ENCODE assay signal across 1 cellular context in the genomic region with DNA sequence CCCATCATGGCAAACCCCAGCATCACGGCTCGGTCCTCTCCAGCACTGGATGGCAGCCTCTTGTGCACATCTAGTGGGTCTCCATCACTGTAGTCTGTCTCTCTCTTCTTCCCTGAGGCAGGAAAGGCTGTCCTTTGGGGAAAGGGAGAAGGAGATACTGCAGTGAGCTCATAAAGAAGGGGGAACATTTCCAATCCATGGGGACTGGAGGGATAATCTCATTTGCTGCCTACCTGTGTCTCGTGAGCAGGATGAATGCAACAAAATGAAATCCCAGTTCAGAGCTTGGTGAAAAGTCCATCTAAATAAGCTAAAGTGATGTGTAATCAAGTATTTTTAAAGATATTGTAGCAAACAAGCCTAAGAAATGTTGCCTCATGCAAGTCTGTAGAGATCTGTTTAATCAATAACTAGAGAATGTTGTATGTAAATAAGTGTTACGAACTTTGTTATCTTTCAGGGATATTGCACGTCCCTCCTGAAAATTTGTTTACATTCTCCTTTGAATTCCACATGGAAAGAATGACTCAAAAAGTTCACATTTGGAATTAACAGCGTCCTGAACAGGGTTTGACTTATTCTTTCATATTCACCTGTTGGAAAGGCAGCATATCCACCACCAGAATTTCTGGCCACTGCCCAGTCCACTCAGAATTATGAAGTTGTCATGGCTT.
TF ChIP-seq lines count a peak whose summit lies in the region.

A gene with protein sequence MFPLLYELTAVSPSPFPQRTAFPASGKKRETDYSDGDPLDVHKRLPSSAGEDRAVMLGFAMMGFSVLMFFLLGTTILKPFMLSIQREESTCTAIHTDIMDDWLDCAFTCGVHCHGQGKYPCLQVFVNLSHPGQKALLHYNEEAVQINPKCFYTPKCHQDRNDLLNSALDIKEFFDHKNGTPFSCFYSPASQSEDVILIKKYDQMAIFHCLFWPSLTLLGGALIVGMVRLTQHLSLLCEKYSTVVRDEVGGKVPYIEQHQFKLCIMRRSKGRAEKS (minus strand): TSS at position 312 of the 674 bp plus-strand sequence. CDS start 124 bp downstream, at position 188.

TF ChIP-seq in HepG2, 621 proteins besides CTCF, POLR2A, EP300 and RAD21 (continued from another document):
- TF ChIP-seq, protein P1, sequence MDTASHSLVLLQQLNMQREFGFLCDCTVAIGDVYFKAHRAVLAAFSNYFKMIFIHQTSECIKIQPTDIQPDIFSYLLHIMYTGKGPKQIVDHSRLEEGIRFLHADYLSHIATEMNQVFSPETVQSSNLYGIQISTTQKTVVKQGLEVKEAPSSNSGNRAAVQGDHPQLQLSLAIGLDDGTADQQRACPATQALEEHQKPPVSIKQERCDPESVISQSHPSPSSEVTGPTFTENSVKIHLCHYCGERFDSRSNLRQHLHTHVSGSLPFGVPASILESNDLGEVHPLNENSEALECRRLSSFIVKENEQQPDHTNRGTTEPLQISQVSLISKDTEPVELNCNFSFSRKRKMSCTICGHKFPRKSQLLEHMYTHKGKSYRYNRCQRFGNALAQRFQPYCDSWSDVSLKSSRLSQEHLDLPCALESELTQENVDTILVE (CRISPR knock-in tag; IDR thresholded peaks at IDR 0.05) = peak; percentile 72
- TF ChIP-seq KDM4B (CRISPR knock-in tag; IDR thresholded peaks at IDR 0.05) (no peak), ZNF260 (CRISPR knock-in tag; IDR thresholded peaks at IDR 0.05; ENCODE audit: borderline replicate concordance, low read depth) (no peak), NR3C1 (CRISPR knock-in tag; IDR thresholded peaks at IDR 0.05) (no peak), HNRNPL (IDR thresholded peaks at IDR 0.05; ENCODE audit: low read depth, low read length) (no peak), ZNF839 (CRISPR knock-in tag; IDR thresholded peaks at IDR 0.05; ENCODE audit: borderline replicate concordance) (no peak), ZNF33A (CRISPR knock-in tag; IDR thresholded peaks at IDR 0.05; ENCODE audit: borderline replicate concordance) (no peak; the same call in 1 of the 2 replicates), ZZZ3 (CRISPR knock-in tag; IDR thresholded peaks at IDR 0.05; ENCODE audit: borderline replicate concordance) (no peak), RBFOX2 (IDR thresholded peaks at IDR 0.05; ENCODE audit: low read depth, low read length) (no peak), ZKSCAN5 (CRISPR knock-in tag; IDR thresholded peaks at IDR 0.05) (no peak), FOXP1 (IDR thresholded peaks at IDR 0.05) (peak; percentile 85), FOXP1 (CRISPR knock-in tag; IDR thresholded peaks at IDR 0.05) (peak; percentile 94), SNRNP70 (IDR thresholded peaks at IDR 0.05; ENCODE audit: low read depth, low read length) (no peak), RELA (CRISPR knock-in tag; IDR thresholded peaks at IDR 0.05) (no peak), KDM5A (IDR thresholded peaks at IDR 0.05; ENCODE audit: borderline replicate concordance, low read length) (no peak), CHD2 (IDR thresholded peaks at IDR 0.05; ENCODE audit: low read depth, low read length) (no peak), ZNF782 (CRISPR knock-in tag; IDR thresholded peaks at IDR 0.05; ENCODE audit: borderline replicate concordance) (no peak), ZNF564 (CRISPR knock-in tag; IDR thresholded peaks at IDR 0.05) (0 out of 2 replicates have a peak, but pooled peaks have one; percentile 4), DNMT3B (CRISPR knock-in tag; conservative IDR thresholded peaks at IDR 0.05) (no peak), ZNF678 (CRISPR knock-in tag; IDR thresholded peaks at IDR 0.05) (no peak), ATF7 (IDR thresholded peaks at IDR 0.05) (peak; percentile 55), ATF7 (CRISPR knock-in tag; IDR thresholded peaks at IDR 0.05) (no peak), POGZ (CRISPR knock-in tag; IDR thresholded peaks at IDR 0.05) (no peak), SYNCRIP (IDR thresholded peaks at IDR 0.05; ENCODE audit: insufficient read depth, low read depth, low read length) (no peak), ISL2 (CRISPR knock-in tag; IDR thresholded peaks at IDR 0.05) (peak; percentile 66; the same call in 1 of the 2 replicates), TP53 (CRISPR knock-in tag; conservative IDR thresholded peaks at IDR 0.05) (no peak)
- TF ChIP-seq, protein P2, sequence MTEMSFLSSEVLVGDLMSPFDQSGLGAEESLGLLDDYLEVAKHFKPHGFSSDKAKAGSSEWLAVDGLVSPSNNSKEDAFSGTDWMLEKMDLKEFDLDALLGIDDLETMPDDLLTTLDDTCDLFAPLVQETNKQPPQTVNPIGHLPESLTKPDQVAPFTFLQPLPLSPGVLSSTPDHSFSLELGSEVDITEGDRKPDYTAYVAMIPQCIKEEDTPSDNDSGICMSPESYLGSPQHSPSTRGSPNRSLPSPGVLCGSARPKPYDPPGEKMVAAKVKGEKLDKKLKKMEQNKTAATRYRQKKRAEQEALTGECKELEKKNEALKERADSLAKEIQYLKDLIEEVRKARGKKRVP (CRISPR knock-in tag; IDR thresholded peaks at IDR 0.05) = peak in 1 of 2 experiments; percentile 95; a peak in 2 of 4 replicates
- TF ChIP-seq, protein P3, sequence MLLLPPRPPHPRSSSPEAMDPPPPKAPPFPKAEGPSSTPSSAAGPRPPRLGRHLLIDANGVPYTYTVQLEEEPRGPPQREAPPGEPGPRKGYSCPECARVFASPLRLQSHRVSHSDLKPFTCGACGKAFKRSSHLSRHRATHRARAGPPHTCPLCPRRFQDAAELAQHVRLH (CRISPR knock-in tag; IDR thresholded peaks at IDR 0.05; ENCODE audit: borderline replicate concordance, low read depth) = no peak
- TF ChIP-seq, protein P4, sequence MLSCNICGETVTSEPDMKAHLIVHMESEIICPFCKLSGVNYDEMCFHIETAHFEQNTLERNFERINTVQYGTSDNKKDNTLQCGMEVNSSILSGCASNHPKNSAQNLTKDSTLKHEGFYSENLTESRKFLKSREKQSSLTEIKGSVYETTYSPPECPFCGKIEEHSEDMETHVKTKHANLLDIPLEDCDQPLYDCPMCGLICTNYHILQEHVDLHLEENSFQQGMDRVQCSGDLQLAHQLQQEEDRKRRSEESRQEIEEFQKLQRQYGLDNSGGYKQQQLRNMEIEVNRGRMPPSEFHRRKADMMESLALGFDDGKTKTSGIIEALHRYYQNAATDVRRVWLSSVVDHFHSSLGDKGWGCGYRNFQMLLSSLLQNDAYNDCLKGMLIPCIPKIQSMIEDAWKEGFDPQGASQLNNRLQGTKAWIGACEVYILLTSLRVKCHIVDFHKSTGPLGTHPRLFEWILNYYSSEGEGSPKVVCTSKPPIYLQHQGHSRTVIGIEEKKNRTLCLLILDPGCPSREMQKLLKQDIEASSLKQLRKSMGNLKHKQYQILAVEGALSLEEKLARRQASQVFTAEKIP (CRISPR knock-in tag; IDR thresholded peaks at IDR 0.05; ENCODE audit: borderline replicate concordance) = no peak
- TF ChIP-seq, protein P5, sequence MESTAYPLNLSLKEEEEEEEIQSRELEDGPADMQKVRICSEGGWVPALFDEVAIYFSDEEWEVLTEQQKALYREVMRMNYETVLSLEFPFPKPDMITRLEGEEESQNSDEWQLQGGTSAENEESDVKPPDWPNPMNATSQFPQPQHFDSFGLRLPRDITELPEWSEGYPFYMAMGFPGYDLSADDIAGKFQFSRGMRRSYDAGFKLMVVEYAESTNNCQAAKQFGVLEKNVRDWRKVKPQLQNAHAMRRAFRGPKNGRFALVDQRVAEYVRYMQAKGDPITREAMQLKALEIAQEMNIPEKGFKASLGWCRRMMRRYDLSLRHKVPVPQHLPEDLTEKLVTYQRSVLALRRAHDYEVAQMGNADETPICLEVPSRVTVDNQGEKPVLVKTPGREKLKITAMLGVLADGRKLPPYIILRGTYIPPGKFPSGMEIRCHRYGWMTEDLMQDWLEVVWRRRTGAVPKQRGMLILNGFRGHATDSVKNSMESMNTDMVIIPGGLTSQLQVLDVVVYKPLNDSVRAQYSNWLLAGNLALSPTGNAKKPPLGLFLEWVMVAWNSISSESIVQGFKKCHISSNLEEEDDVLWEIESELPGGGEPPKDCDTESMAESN (CRISPR knock-in tag; conservative IDR thresholded peaks at IDR 0.05) = no peak
- TF ChIP-seq, protein P6, sequence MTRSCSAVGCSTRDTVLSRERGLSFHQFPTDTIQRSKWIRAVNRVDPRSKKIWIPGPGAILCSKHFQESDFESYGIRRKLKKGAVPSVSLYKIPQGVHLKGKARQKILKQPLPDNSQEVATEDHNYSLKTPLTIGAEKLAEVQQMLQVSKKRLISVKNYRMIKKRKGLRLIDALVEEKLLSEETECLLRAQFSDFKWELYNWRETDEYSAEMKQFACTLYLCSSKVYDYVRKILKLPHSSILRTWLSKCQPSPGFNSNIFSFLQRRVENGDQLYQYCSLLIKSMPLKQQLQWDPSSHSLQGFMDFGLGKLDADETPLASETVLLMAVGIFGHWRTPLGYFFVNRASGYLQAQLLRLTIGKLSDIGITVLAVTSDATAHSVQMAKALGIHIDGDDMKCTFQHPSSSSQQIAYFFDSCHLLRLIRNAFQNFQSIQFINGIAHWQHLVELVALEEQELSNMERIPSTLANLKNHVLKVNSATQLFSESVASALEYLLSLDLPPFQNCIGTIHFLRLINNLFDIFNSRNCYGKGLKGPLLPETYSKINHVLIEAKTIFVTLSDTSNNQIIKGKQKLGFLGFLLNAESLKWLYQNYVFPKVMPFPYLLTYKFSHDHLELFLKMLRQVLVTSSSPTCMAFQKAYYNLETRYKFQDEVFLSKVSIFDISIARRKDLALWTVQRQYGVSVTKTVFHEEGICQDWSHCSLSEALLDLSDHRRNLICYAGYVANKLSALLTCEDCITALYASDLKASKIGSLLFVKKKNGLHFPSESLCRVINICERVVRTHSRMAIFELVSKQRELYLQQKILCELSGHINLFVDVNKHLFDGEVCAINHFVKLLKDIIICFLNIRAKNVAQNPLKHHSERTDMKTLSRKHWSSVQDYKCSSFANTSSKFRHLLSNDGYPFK (CRISPR knock-in tag; IDR thresholded peaks at IDR 0.05; ENCODE audit: borderline replicate concordance) = no peak
TF ChIP-seq in HepG2: peak in this region for 88.
